ENCODE assay signal across 34 cellular contexts in the genomic region with DNA sequence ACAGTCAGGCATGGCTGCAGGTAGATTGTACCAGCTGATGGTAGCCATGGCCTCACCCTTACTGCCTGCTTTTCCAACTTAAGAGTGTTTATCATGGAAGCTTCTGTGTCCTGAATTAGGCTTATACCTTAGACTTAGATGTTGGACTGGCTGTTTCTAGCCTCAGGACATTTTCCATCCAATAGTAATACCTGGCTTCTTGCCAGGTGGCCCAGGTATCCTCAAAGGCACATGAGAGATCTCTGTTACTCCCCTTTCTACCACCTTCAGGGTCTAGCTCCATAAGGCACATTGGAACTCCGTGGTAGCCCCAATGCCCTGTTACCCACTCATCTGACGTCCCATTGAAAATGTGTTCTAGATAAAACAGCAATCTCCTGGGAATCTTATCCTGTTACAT.
"Had no signal": no experiment of that assay in that cellular context is flagged by ENCODE, and none has a peak within 500 bp of the region (broad histone marks: within the 10 kb centered on the region; RNA-seq: fewer than 3 reads in every experiment).

No MANE protein-coding gene starts in this region.

- H3K36me3 ChIP-seq: ascending aorta had no signal

- H2AFZ ChIP-seq: PC-9 had no signal

- H3K4me2 ChIP-seq: PC-9, SK-N-SH had no signal

- H3K9me3 Mint-ChIP-seq: activated CD4-positive, alpha-beta memory T cell treated with anti-CD3 and anti-CD28 coated beads, Interleukin-2, amount 10 ng/mL, durations not matched to agents 7 days and 5 days; T-helper 1 cell treated with Interleukin-12 subunit alpha and Interleukin-12 subunit beta and Interleukin-4 antibody, amounts not matched to agents 30 μg/mL and 1 μg/mL, for 36 hours; T-helper 2 cell treated with Interferon-gamma antibody and Interleukin-4, amounts not matched to agents 5 μg/mL and 100 μg/mL, for 36 hours had no signal

- H3K27me3 Mint-ChIP-seq: activated CD4-positive, alpha-beta memory T cell treated with anti-CD3 and anti-CD28 coated beads, Interleukin-2, amount 10 ng/mL, durations not matched to agents 7 days and 5 days; activated CD4-positive, alpha-beta T cell treated with anti-CD3 and anti-CD28 coated beads for 36 hours; activated CD8-positive, alpha-beta memory T cell treated with anti-CD3 and anti-CD28 coated beads, Interleukin-2, amount 10 ng/mL, durations not matched to agents 7 days and 5 days; activated naive CD8-positive, alpha-beta T cell treated with anti-CD3 and anti-CD28 coated beads for 36 hours had no signal

- H3K4me3 ChIP-seq: ascending aorta, PC-9, SJSA1 had no signal

- H3K9ac ChIP-seq: SK-N-SH had no signal

- H3K36me3 Mint-ChIP-seq: activated CD8-positive, alpha-beta memory T cell treated with anti-CD3 and anti-CD28 coated beads, Interleukin-2, amount 10 ng/mL, durations not matched to agents 7 days and 5 days; activated naive CD8-positive, alpha-beta T cell treated with anti-CD3 and anti-CD28 coated beads for 36 hours had no signal

- H3K4me1 Mint-ChIP-seq: activated CD4-positive, alpha-beta memory T cell treated with anti-CD3 and anti-CD28 coated beads, Interleukin-2, amount 10 ng/mL, durations not matched to agents 7 days and 5 days; activated CD4-positive, alpha-beta T cell treated with anti-CD3 and anti-CD28 coated beads for 36 hours; activated CD8-positive, alpha-beta memory T cell treated with anti-CD3 and anti-CD28 coated beads, Interleukin-2, amount 10 ng/mL, durations not matched to agents 7 days and 5 days; activated naive CD8-positive, alpha-beta T cell treated with anti-CD3 and anti-CD28 coated beads for 36 hours had no signal

- FAIRE-seq: TTC549 had no signal

- H3K27me3 ChIP-seq: ascending aorta, SJSA1 had no signal

- H3K9me2 ChIP-seq: SK-N-SH had no signal

- H3K4me3 Mint-ChIP-seq: activated CD4-positive, alpha-beta memory T cell treated with anti-CD3 and anti-CD28 coated beads, Interleukin-2, amount 10 ng/mL, durations not matched to agents 7 days and 5 days; activated CD4-positive, alpha-beta T cell treated with anti-CD3 and anti-CD28 coated beads for 36 hours; activated CD8-positive, alpha-beta memory T cell treated with anti-CD3 and anti-CD28 coated beads, Interleukin-2, amount 10 ng/mL, durations not matched to agents 7 days and 5 days; activated naive CD8-positive, alpha-beta T cell treated with anti-CD3 and anti-CD28 coated beads for 36 hours; T-helper 1 cell treated with Interleukin-12 subunit alpha and Interleukin-12 subunit beta and Interleukin-4 antibody, amounts not matched to agents 30 μg/mL and 1 μg/mL, for 36 hours; T-helper 2 cell treated with Interferon-gamma antibody and Interleukin-4, amounts not matched to agents 5 μg/mL and 100 μg/mL, for 36 hours; WTC11 had no signal

- DNase-seq: activated CD4-positive, alpha-beta memory T cell treated with anti-CD3 and anti-CD28 coated beads, Interleukin-2, amount 10 ng/mL, durations not matched to agents 7 days and 5 days; activated CD4-positive, alpha-beta T cell treated with anti-CD3 and anti-CD28 coated beads for 36 hours; activated CD8-positive, alpha-beta memory T cell treated with anti-CD3 and anti-CD28 coated beads for 24 hours; activated CD8-positive, alpha-beta memory T cell treated with anti-CD3 and anti-CD28 coated beads, Interleukin-2, amount 10 ng/mL, durations not matched to agents 7 days and 5 days; activated CD8-positive, alpha-beta memory T cell treated with anti-CD3 and anti-CD28 coated beads, Interleukin-2, amount 50 U/mL, for 48 hours; activated effector memory CD4-positive, alpha-beta T cell treated with Interleukin-2 at 50 U/mL for 16 hours; activated naive CD4-positive, alpha-beta T cell; activated naive CD4-positive, alpha-beta T cell treated with anti-CD3 and anti-CD28 coated beads, Interleukin-2, amount 50 U/mL, for 16 hours; activated naive CD8-positive, alpha-beta T cell treated with anti-CD3 and anti-CD28 coated beads for 36 hours; activated T-cell treated with anti-CD3 and anti-CD28 coated beads, Interleukin-2, amount 50 U/mL, for 48 hours; amniotic stem cell; caudate nucleus; cerebellar nuclear complex; Kasumi-1; KG1; NCI-H1105; NCI-H1417 treated with DMSO at 0.1 percent for 48 hours; NCI-H1694; NCI-H1930; NCI-H2081 treated with DMSO at 0.1 percent for 48 hours; NCI-H446 treated with DMSO at 0.1 percent for 48 hours; NCI-H524; NCI-H69; NK-92 treated with Interleukin-12 subunit alpha and Interleukin-12 subunit beta, amount 100 ng/mL, for 24 hours; PC-9; SHP77; SK-N-SH had no signal

- H3K27ac Mint-ChIP-seq: activated CD4-positive, alpha-beta memory T cell treated with anti-CD3 and anti-CD28 coated beads, Interleukin-2, amount 10 ng/mL, durations not matched to agents 7 days and 5 days; activated CD4-positive, alpha-beta T cell treated with anti-CD3 and anti-CD28 coated beads for 36 hours; activated CD8-positive, alpha-beta memory T cell treated with anti-CD3 and anti-CD28 coated beads, Interleukin-2, amount 10 ng/mL, durations not matched to agents 7 days and 5 days; activated naive CD8-positive, alpha-beta T cell treated with anti-CD3 and anti-CD28 coated beads for 36 hours; T-helper 1 cell treated with Interleukin-12 subunit alpha and Interleukin-12 subunit beta and Interleukin-4 antibody, amounts not matched to agents 30 μg/mL and 1 μg/mL, for 36 hours; T-helper 2 cell treated with Interferon-gamma antibody and Interleukin-4, amounts not matched to agents 5 μg/mL and 100 μg/mL, for 36 hours; WTC11 had no signal

- ATAC-seq: activated CD4-positive, alpha-beta T cell treated with anti-CD3 and anti-CD28 coated beads for 36 hours; activated CD4-positive, CD25-positive, alpha-beta regulatory T cell treated with anti-CD3 and anti-CD28 coated beads, Interleukin-2, amount 50 U/mL, for 24 hours; activated CD8-positive, alpha-beta memory T cell treated with anti-CD3 and anti-CD28 coated beads, Interleukin-2, amount 10 ng/mL, durations not matched to agents 7 days and 5 days; WTC11 had no signal

- H3K27ac ChIP-seq: ascending aorta, PC-9, SJSA1 had no signal

- H3K9me3 ChIP-seq: ascending aorta, SJSA1, SK-N-SH had no signal
